In the genomic region with DNA sequence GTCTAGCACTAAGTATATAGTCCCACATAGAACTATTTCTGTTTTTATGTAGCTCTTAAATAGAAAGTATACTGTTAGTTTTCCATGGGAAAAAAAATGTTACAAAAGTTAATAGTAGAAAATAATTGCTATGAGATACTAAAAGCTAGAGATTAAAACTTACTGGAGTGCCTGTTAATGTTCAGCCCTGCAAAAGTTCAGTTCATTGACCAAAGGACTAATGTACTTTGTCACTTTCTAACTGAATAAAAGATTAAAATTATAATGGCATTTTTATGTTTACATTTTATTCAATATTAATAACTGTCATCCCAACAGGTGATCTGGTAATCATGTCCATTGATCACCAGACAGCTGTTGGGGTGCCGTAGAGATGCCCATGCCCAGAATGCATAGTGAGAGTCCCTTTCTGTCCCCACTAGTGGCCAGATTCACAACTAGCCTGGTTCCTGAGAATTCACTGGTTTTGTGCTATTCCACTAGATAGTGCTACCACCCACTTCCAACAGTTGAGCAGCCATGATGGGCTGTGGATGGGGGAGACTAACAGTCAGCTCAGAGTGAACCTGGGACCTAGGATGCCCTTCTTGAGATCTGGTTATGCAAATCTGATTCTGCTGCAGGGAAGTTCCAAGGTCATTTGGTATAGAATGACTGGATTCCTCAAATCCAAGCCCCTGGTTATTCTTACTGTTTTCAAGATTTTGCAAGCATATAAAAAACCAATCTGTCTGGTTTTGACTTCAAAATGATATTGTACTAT, we compare ENCODE assay signal across 20 cellular contexts. TPM values are rescaled to one million over a fixed set of nuclear protein-coding genes. Genes with fewer than 3 reads are reported as not detected.
A peak's percentile ranks its signal among the peaks of the same experiment; 100 is the strongest.
DNase-seq lines count a peak whose midpoint lies in the region; ATAC-seq, FAIRE-seq and TF ChIP-seq lines count a peak whose summit lies in the region.
"Had no signal": no experiment of that assay in that cellular context is flagged by ENCODE, and none has a peak within 500 bp of the region (broad histone marks: within the 10 kb centered on the region; RNA-seq: fewer than 3 reads in every experiment).

No MANE protein-coding gene starts in this region.

- no peak overlapping the region for H3K4me3 Mint-ChIP-seq in endodermal cell
- H3K4me3 Mint-ChIP-seq: activated CD4-positive, alpha-beta T cell treated with anti-CD3 and anti-CD28 coated beads, Interleukin-2, amount 10 ng/mL, durations not matched to agents 24 days and 14 days; activated naive CD4-positive, alpha-beta T cell treated with anti-CD3 and anti-CD28 coated beads for 36 hours had no signal

- no peak overlapping the region for H3K4me3 ChIP-seq in endodermal cell (ENCODE audit: low read length)
- H3K4me3 ChIP-seq: K562, thoracic aorta had no signal

- no peaks in the 10 kb centered on the region for H3K27me3 ChIP-seq in endodermal cell (ENCODE audit: control insufficient read depth, insufficient read depth, low read length, poor library complexity, severe bottlenecking)

- FAIRE-seq in GM18507 (lab: Jason Lieb, UNC): peak; percentile 72
- FAIRE-seq: K562 had no signal

- 80 to 88% methylated on average over 1 of the region's 1 CpG for WGBS in endodermal cell (ENCODE audit: insufficient coverage in 1 of 2, insufficient read length in 1 of 2), 2 experiments

- peaks cover 13% of the 10 kb centered on the region for H3K36me3 Mint-ChIP-seq in endodermal cell (ENCODE audit: low read depth)

- no peak overlapping the region for H3K27ac Mint-ChIP-seq in endodermal cell
- H3K27ac Mint-ChIP-seq: activated CD4-positive, alpha-beta T cell treated with anti-CD3 and anti-CD28 coated beads, Interleukin-2, amount 10 ng/mL, durations not matched to agents 24 days and 14 days; activated naive CD4-positive, alpha-beta T cell treated with anti-CD3 and anti-CD28 coated beads for 36 hours had no signal

- no peaks in the 10 kb centered on the region for H3K9me3 ChIP-seq in endodermal cell (ENCODE audit: control insufficient read depth, low read length)
- H3K9me3 ChIP-seq: thoracic aorta had no signal

- H3K36me3 ChIP-seq in endodermal cell (ENCODE audit: control insufficient read depth, insufficient read depth, low read length): peaks cover 8% of the 10 kb centered on the region
- H3K36me3 ChIP-seq: thoracic aorta had no signal

- H3K27ac ChIP-seq in endodermal cell (ENCODE audit: low read depth, low read length): no peak overlapping the region
- H3K27ac ChIP-seq: thoracic aorta had no signal

- H3K4me1 Mint-ChIP-seq in endodermal cell: no peaks in the 10 kb centered on the region

- ATAC-seq in GM21447 (IDR thresholded peaks at IDR 0.05; ENCODE audit: unreplicated experiment) (peak; percentile 30), HG03108 (IDR thresholded peaks at IDR 0.05; ENCODE audit: unreplicated experiment) (peak; percentile 24), GM19328 (IDR thresholded peaks at IDR 0.05; ENCODE audit: unreplicated experiment) (no peak)
- ATAC-seq: K562, sciatic nerve had no signal

- DNase-seq in GM18507 (ENCODE audit: extremely low spot score, insufficient read length, low read depth) (no peak), endodermal cell (no peak), mucosa of gallbladder (ENCODE audit: low spot score) (no peak), DMS79 treated with DMSO at 0.1 percent for 48 hours (lab: John Stamatoyannopoulos, UW) (no peak)
- no peak for DNase-seq in effector CD8-positive, alpha-beta T cell (lab: John Stamatoyannopoulos, UW)
- DNase-seq: activated CD4-positive, alpha-beta T cell treated with anti-CD3 and anti-CD28 coated beads, Interleukin-2, amount 10 ng/mL, durations not matched to agents 24 days and 14 days; activated naive CD4-positive, alpha-beta T cell treated with anti-CD3 and anti-CD28 coated beads for 36 hours; activated T-cell treated with anti-CD3 and anti-CD28 coated beads for 4 hours; Caco-2; dermis blood vessel endothelial cell; mesendoderm; NCI-H2227 treated with DMSO at 0.1 percent for 48 hours; occipital lobe; stimulated activated CD4-positive, alpha-beta T cell treated with anti-CD3 and anti-CD28 coated beads, Interleukin-2, amount 100 ng/mL, for 48 hours had no signal

- no peaks in the 10 kb centered on the region for H3K27me3 Mint-ChIP-seq in endodermal cell (ENCODE audit: insufficient read depth)
- H3K27me3 Mint-ChIP-seq: activated CD4-positive, alpha-beta T cell treated with anti-CD3 and anti-CD28 coated beads, Interleukin-2, amount 10 ng/mL, durations not matched to agents 24 days and 14 days had no signal

- H3K9ac ChIP-seq in endodermal cell (ENCODE audit: extremely low read depth, low read length, poor library complexity, severe bottlenecking): no peak overlapping the region

- H3K9me3 Mint-ChIP-seq in endodermal cell: no peaks in the 10 kb centered on the region
- H3K9me3 Mint-ChIP-seq: activated CD4-positive, alpha-beta T cell treated with anti-CD3 and anti-CD28 coated beads, Interleukin-2, amount 10 ng/mL, durations not matched to agents 24 days and 14 days; activated naive CD4-positive, alpha-beta T cell treated with anti-CD3 and anti-CD28 coated beads for 36 hours had no signal

- no peaks in the 10 kb centered on the region for H3K4me1 ChIP-seq in endodermal cell (ENCODE audit: control insufficient read depth, insufficient read depth, low read length)
- H3K4me1 ChIP-seq: Caco-2 had no signal

- peak; percentile 16 for TF ChIP-seq CTCF in endodermal cell (conservative IDR thresholded peaks at IDR 0.05)

RNA-seq across cellular contexts. Expression of a gene that starts 57.8 kb away (rescaled TPM):
- 10 to 100 TPM; 13.7 to 21.5 TPM for total RNA-seq in endodermal cell
- 20.9 TPM for polyA plus RNA-seq in endodermal cell (2013, experiment 1 of 2)
- 17.0 TPM for polyA plus RNA-seq in endodermal cell (2013, experiment 2 of 2)
- 62.4 TPM for total RNA-seq in mucosa of gallbladder
